Comparison of ENCODE assay signal across 1 cellular context in genomic region chr12:46217686-46218508, GRCh38.
TF ChIP-seq lines count a peak whose summit lies in the region.

No MANE protein-coding gene starts in this region.

TF ChIP-seq in HepG2, 621 proteins besides CTCF, POLR2A, EP300 and RAD21 (continued from another document):
- no peak for TF ChIP-seq ZNF609 (CRISPR knock-in tag; IDR thresholded peaks at IDR 0.05; ENCODE audit: borderline replicate concordance)
- TF ChIP-seq USF2 (IDR thresholded peaks at IDR 0.05; ENCODE audit: low read depth, low read length): no peak
- no peak for TF ChIP-seq USF2 (CRISPR knock-in tag; IDR thresholded peaks at IDR 0.05; ENCODE audit: borderline replicate concordance)
- no peak for TF ChIP-seq PHF20 (CRISPR knock-in tag; IDR thresholded peaks at IDR 0.05)
- TF ChIP-seq MTA3 (CRISPR knock-in tag; IDR thresholded peaks at IDR 0.05): no peak
- TF ChIP-seq TP53 (CRISPR knock-in tag; conservative IDR thresholded peaks at IDR 0.05): no peak
- no peak for TF ChIP-seq PTBP1 (IDR thresholded peaks at IDR 0.05; ENCODE audit: low read depth, low read length, poor library complexity, severe bottlenecking)
- no peak for TF ChIP-seq ZXDC (CRISPR knock-in tag; IDR thresholded peaks at IDR 0.05)
- no peak for TF ChIP-seq ARHGAP35 (CRISPR knock-in tag; IDR thresholded peaks at IDR 0.05; ENCODE audit: borderline replicate concordance)
- no peak for TF ChIP-seq ZNF614 (CRISPR knock-in tag; IDR thresholded peaks at IDR 0.05; ENCODE audit: borderline replicate concordance)
- TF ChIP-seq FOXP4 (CRISPR knock-in tag; IDR thresholded peaks at IDR 0.05): no peak
- TF ChIP-seq RAD51 (IDR thresholded peaks at IDR 0.05; ENCODE audit: borderline replicate concordance): no peak
- TF ChIP-seq E2F5 (CRISPR knock-in tag; conservative IDR thresholded peaks at IDR 0.05): no peak
